Comparison of ENCODE assay signal across 1 cellular context in genomic region chr6:27668442-27669275, GRCh38.
A peak's percentile ranks its signal among the peaks of the same experiment; 100 is the strongest.
TF ChIP-seq lines count a peak whose summit lies in the region.

No MANE protein-coding gene starts in this region.

TF ChIP-seq in HepG2, 621 proteins besides CTCF, POLR2A, EP300 and RAD21 (continued from another document and continues in another):
- peak; percentile 62; the same call in 1 of the 2 replicates for TF ChIP-seq ZBED4 (CRISPR knock-in tag; IDR thresholded peaks at IDR 0.05; ENCODE audit: borderline replicate concordance)
- TF ChIP-seq NFE2L1 (CRISPR knock-in tag; IDR thresholded peaks at IDR 0.05; ENCODE audit: borderline replicate concordance) = no peak
- TF ChIP-seq ZNF543 (CRISPR knock-in tag; IDR thresholded peaks at IDR 0.05) = no peak
- TF ChIP-seq HNRNPL (IDR thresholded peaks at IDR 0.05; ENCODE audit: low read depth, low read length) = no peak
- no peak; the same call in 1 of the 2 replicates for TF ChIP-seq ZFP91 (CRISPR knock-in tag; IDR thresholded peaks at IDR 0.05; ENCODE audit: borderline replicate concordance)
- no peak for TF ChIP-seq ZNF792 (CRISPR knock-in tag; IDR thresholded peaks at IDR 0.05)
- TF ChIP-seq DZIP1 (CRISPR knock-in tag; IDR thresholded peaks at IDR 0.05) = no peak
- TF ChIP-seq SP5 (CRISPR knock-in tag; IDR thresholded peaks at IDR 0.05; ENCODE audit: borderline replicate concordance, low read depth) = no peak
- peak; percentile 41; the same call in 1 of the 2 replicates for TF ChIP-seq HOXA3 (CRISPR knock-in tag; IDR thresholded peaks at IDR 0.05)
- no peak for TF ChIP-seq ZNF558 (CRISPR knock-in tag; IDR thresholded peaks at IDR 0.05; ENCODE audit: borderline replicate concordance)
- TF ChIP-seq ZNF136 (CRISPR knock-in tag; IDR thresholded peaks at IDR 0.05; ENCODE audit: low read depth) = no peak
- peak; percentile 34; the same call in 1 of the 2 replicates for TF ChIP-seq GATAD1 (CRISPR knock-in tag; IDR thresholded peaks at IDR 0.05)
- TF ChIP-seq RNF219 (CRISPR knock-in tag; IDR thresholded peaks at IDR 0.05) = no peak
- TF ChIP-seq ZFX (CRISPR knock-in tag; IDR thresholded peaks at IDR 0.05; ENCODE audit: low read depth) = peak; percentile 48; the same call in 1 of the 2 replicates
- no peak for TF ChIP-seq PTBP1 (IDR thresholded peaks at IDR 0.05; ENCODE audit: low read depth, low read length, poor library complexity, severe bottlenecking)
- no peak; the same call in 1 of the 2 replicates for TF ChIP-seq ZNF749 (CRISPR knock-in tag; IDR thresholded peaks at IDR 0.05; ENCODE audit: borderline replicate concordance)
- TF ChIP-seq HOXA5 (CRISPR knock-in tag; IDR thresholded peaks at IDR 0.05) = peak; percentile 72
- TF ChIP-seq JDP2 (CRISPR knock-in tag; IDR thresholded peaks at IDR 0.05; ENCODE audit: borderline replicate concordance) = no peak; the same call in 1 of the 2 replicates
- no peak for TF ChIP-seq RNF2 (conservative IDR thresholded peaks at IDR 0.05; ENCODE audit: low read depth)
- 0 out of 2 replicates have a peak, but pooled peaks have one; percentile 29 for TF ChIP-seq NFAT5 (CRISPR knock-in tag; IDR thresholded peaks at IDR 0.05)
- TF ChIP-seq ZNF720 (CRISPR knock-in tag; IDR thresholded peaks at IDR 0.05) = no peak
- TF ChIP-seq KAT2B (IDR thresholded peaks at IDR 0.05; ENCODE audit: borderline replicate concordance, low read depth, low read length) = no peak
- no peak for TF ChIP-seq FOXA1 (IDR thresholded peaks at IDR 0.05)
- TF ChIP-seq FOXA1 (CRISPR knock-in tag; IDR thresholded peaks at IDR 0.05) = no peak
- peak; percentile 88 for TF ChIP-seq ZKSCAN1 (IDR thresholded peaks at IDR 0.05; ENCODE audit: low read length)
- no peak for TF ChIP-seq ZNF431 (CRISPR knock-in tag; IDR thresholded peaks at IDR 0.05; ENCODE audit: borderline replicate concordance, low read depth)
- no peak for TF ChIP-seq CSRNP1 (CRISPR knock-in tag; IDR thresholded peaks at IDR 0.05)
- TF ChIP-seq ZFP36L2 (CRISPR knock-in tag; IDR thresholded peaks at IDR 0.05) = no peak
- no peak for TF ChIP-seq TIGD3 (CRISPR knock-in tag; IDR thresholded peaks at IDR 0.05; ENCODE audit: borderline replicate concordance)
- TF ChIP-seq HOXA7 (CRISPR knock-in tag; IDR thresholded peaks at IDR 0.05) = no peak
- no peak for TF ChIP-seq ESRRA (CRISPR knock-in tag; IDR thresholded peaks at IDR 0.05; ENCODE audit: low read depth)
- TF ChIP-seq ZNF678 (CRISPR knock-in tag; IDR thresholded peaks at IDR 0.05) = no peak
- TF ChIP-seq BORCS8-MEF2B (CRISPR knock-in tag; IDR thresholded peaks at IDR 0.05) = 0 out of 2 replicates have a peak, but pooled peaks have one; percentile 37
- peak; percentile 29 for TF ChIP-seq CEBPG (CRISPR knock-in tag; IDR thresholded peaks at IDR 0.05)
- TF ChIP-seq ZNF691 (CRISPR knock-in tag; IDR thresholded peaks at IDR 0.05; ENCODE audit: borderline replicate concordance, low read depth) = no peak
- no peak for TF ChIP-seq ZNF253 (CRISPR knock-in tag; IDR thresholded peaks at IDR 0.05; ENCODE audit: borderline replicate concordance)
- no peak for TF ChIP-seq THAP7 (CRISPR knock-in tag; IDR thresholded peaks at IDR 0.05)
- TF ChIP-seq STAG1 (CRISPR knock-in tag; IDR thresholded peaks at IDR 0.05) = no peak
- no peak for TF ChIP-seq TAF15 (IDR thresholded peaks at IDR 0.05; ENCODE audit: low read depth, low read length, poor library complexity, severe bottlenecking)
- TF ChIP-seq SOX5 (CRISPR knock-in tag; IDR thresholded peaks at IDR 0.05; ENCODE audit: borderline replicate concordance) = no peak
- TF ChIP-seq ZNF580 (CRISPR knock-in tag; IDR thresholded peaks at IDR 0.05; ENCODE audit: borderline replicate concordance, low read depth) = no peak
